In genomic region chr16:57786632-57787518, GRCh38 we compare ENCODE assay signal across 2 cellular contexts.
TF ChIP-seq lines count a peak whose summit lies in the region.

No MANE protein-coding gene starts in this region.

TF ChIP-seq in A549, 52 proteins besides CTCF, POLR2A, EP300 and RAD21:
- TF ChIP-seq POLR2AphosphoS2 (conservative IDR thresholded peaks at IDR 0.05; ENCODE audit: low read length) = no peak
- TF ChIP-seq JUN (IDR thresholded peaks at IDR 0.05) = peak in 1 of 2 experiments; percentile 39; a peak in 1 of 5 replicates
TF ChIP-seq in A549: peak in this region for 1.

TF ChIP-seq in K562, 482 proteins besides CTCF, POLR2A, EP300 and RAD21:
- TF ChIP-seq ELK1 (CRISPR knock-in tag; IDR thresholded peaks at IDR 0.05) (no peak), ZNF584 (CRISPR knock-in tag; IDR thresholded peaks at IDR 0.05; ENCODE audit: low read depth) (no peak), RBM22 (IDR thresholded peaks at IDR 0.05; ENCODE audit: low read depth, low read length, poor library complexity, severe bottlenecking) (peak; percentile 39), ATF2 (CRISPR knock-in tag; IDR thresholded peaks at IDR 0.05) (no peak), POLR2G (IDR thresholded peaks at IDR 0.05; ENCODE audit: low read depth, low read length) (peak; percentile 61; the same call in 1 of the 2 replicates), RBFOX2 (IDR thresholded peaks at IDR 0.05; ENCODE audit: low read depth, low read length) (peak; percentile 8; the same call in 1 of the 2 replicates), CHCHD3 (CRISPR knock-in tag; IDR thresholded peaks at IDR 0.05) (no peak), SAFB (IDR thresholded peaks at IDR 0.05; ENCODE audit: borderline replicate concordance, low read depth, low read length) (no peak)
- TF ChIP-seq, protein P1, sequence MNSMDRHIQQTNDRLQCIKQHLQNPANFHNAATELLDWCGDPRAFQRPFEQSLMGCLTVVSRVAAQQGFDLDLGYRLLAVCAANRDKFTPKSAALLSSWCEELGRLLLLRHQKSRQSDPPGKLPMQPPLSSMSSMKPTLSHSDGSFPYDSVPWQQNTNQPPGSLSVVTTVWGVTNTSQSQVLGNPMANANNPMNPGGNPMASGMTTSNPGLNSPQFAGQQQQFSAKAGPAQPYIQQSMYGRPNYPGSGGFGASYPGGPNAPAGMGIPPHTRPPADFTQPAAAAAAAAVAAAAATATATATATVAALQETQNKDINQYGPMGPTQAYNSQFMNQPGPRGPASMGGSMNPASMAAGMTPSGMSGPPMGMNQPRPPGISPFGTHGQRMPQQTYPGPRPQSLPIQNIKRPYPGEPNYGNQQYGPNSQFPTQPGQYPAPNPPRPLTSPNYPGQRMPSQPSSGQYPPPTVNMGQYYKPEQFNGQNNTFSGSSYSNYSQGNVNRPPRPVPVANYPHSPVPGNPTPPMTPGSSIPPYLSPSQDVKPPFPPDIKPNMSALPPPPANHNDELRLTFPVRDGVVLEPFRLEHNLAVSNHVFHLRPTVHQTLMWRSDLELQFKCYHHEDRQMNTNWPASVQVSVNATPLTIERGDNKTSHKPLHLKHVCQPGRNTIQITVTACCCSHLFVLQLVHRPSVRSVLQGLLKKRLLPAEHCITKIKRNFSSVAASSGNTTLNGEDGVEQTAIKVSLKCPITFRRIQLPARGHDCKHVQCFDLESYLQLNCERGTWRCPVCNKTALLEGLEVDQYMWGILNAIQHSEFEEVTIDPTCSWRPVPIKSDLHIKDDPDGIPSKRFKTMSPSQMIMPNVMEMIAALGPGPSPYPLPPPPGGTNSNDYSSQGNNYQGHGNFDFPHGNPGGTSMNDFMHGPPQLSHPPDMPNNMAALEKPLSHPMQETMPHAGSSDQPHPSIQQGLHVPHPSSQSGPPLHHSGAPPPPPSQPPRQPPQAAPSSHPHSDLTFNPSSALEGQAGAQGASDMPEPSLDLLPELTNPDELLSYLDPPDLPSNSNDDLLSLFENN (IDR thresholded peaks at IDR 0.05; ENCODE audit: low read depth in 2 of 2, low read length in 2 of 2) = no peak
- TF ChIP-seq, protein P2, sequence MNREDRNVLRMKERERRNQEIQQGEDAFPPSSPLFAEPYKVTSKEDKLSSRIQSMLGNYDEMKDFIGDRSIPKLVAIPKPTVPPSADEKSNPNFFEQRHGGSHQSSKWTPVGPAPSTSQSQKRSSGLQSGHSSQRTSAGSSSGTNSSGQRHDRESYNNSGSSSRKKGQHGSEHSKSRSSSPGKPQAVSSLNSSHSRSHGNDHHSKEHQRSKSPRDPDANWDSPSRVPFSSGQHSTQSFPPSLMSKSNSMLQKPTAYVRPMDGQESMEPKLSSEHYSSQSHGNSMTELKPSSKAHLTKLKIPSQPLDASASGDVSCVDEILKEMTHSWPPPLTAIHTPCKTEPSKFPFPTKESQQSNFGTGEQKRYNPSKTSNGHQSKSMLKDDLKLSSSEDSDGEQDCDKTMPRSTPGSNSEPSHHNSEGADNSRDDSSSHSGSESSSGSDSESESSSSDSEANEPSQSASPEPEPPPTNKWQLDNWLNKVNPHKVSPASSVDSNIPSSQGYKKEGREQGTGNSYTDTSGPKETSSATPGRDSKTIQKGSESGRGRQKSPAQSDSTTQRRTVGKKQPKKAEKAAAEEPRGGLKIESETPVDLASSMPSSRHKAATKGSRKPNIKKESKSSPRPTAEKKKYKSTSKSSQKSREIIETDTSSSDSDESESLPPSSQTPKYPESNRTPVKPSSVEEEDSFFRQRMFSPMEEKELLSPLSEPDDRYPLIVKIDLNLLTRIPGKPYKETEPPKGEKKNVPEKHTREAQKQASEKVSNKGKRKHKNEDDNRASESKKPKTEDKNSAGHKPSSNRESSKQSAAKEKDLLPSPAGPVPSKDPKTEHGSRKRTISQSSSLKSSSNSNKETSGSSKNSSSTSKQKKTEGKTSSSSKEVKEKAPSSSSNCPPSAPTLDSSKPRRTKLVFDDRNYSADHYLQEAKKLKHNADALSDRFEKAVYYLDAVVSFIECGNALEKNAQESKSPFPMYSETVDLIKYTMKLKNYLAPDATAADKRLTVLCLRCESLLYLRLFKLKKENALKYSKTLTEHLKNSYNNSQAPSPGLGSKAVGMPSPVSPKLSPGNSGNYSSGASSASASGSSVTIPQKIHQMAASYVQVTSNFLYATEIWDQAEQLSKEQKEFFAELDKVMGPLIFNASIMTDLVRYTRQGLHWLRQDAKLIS (CRISPR knock-in tag; IDR thresholded peaks at IDR 0.05) = no peak
- TF ChIP-seq, protein P3, sequence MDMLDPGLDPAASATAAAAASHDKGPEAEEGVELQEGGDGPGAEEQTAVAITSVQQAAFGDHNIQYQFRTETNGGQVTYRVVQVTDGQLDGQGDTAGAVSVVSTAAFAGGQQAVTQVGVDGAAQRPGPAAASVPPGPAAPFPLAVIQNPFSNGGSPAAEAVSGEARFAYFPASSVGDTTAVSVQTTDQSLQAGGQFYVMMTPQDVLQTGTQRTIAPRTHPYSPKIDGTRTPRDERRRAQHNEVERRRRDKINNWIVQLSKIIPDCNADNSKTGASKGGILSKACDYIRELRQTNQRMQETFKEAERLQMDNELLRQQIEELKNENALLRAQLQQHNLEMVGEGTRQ (CRISPR knock-in tag; IDR thresholded peaks at IDR 0.05) = peak; percentile 30; the same call in 1 of the 2 replicates
